1 cellular context compared by ENCODE assay signal in the genomic region with DNA sequence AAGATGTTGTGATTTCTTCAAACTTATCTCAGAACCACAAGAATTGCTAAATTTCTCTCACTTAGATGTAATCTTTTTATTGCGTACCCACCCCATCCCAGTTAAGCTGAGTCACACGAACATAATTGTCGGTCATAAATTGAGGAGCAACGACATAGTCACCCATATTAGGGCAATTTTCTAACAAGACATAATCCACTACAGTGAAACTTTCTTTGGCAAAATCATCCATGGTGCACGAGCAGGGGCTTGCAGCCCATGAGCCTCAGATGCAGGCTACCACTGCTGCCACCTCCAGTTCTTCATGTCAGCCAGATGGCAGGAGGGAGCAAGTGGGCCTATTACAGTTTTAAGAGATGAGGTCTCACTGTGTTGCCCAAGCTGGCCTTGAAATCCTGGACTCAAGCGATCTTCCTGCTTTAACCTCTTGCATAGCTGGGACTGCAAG.
TF ChIP-seq lines count a peak whose summit lies in the region.

No MANE protein-coding gene starts in this region.

TF ChIP-seq in GM23338, 12 proteins besides CTCF, POLR2A, EP300 and RAD21 (continued from another document):
- TF ChIP-seq, protein P1, sequence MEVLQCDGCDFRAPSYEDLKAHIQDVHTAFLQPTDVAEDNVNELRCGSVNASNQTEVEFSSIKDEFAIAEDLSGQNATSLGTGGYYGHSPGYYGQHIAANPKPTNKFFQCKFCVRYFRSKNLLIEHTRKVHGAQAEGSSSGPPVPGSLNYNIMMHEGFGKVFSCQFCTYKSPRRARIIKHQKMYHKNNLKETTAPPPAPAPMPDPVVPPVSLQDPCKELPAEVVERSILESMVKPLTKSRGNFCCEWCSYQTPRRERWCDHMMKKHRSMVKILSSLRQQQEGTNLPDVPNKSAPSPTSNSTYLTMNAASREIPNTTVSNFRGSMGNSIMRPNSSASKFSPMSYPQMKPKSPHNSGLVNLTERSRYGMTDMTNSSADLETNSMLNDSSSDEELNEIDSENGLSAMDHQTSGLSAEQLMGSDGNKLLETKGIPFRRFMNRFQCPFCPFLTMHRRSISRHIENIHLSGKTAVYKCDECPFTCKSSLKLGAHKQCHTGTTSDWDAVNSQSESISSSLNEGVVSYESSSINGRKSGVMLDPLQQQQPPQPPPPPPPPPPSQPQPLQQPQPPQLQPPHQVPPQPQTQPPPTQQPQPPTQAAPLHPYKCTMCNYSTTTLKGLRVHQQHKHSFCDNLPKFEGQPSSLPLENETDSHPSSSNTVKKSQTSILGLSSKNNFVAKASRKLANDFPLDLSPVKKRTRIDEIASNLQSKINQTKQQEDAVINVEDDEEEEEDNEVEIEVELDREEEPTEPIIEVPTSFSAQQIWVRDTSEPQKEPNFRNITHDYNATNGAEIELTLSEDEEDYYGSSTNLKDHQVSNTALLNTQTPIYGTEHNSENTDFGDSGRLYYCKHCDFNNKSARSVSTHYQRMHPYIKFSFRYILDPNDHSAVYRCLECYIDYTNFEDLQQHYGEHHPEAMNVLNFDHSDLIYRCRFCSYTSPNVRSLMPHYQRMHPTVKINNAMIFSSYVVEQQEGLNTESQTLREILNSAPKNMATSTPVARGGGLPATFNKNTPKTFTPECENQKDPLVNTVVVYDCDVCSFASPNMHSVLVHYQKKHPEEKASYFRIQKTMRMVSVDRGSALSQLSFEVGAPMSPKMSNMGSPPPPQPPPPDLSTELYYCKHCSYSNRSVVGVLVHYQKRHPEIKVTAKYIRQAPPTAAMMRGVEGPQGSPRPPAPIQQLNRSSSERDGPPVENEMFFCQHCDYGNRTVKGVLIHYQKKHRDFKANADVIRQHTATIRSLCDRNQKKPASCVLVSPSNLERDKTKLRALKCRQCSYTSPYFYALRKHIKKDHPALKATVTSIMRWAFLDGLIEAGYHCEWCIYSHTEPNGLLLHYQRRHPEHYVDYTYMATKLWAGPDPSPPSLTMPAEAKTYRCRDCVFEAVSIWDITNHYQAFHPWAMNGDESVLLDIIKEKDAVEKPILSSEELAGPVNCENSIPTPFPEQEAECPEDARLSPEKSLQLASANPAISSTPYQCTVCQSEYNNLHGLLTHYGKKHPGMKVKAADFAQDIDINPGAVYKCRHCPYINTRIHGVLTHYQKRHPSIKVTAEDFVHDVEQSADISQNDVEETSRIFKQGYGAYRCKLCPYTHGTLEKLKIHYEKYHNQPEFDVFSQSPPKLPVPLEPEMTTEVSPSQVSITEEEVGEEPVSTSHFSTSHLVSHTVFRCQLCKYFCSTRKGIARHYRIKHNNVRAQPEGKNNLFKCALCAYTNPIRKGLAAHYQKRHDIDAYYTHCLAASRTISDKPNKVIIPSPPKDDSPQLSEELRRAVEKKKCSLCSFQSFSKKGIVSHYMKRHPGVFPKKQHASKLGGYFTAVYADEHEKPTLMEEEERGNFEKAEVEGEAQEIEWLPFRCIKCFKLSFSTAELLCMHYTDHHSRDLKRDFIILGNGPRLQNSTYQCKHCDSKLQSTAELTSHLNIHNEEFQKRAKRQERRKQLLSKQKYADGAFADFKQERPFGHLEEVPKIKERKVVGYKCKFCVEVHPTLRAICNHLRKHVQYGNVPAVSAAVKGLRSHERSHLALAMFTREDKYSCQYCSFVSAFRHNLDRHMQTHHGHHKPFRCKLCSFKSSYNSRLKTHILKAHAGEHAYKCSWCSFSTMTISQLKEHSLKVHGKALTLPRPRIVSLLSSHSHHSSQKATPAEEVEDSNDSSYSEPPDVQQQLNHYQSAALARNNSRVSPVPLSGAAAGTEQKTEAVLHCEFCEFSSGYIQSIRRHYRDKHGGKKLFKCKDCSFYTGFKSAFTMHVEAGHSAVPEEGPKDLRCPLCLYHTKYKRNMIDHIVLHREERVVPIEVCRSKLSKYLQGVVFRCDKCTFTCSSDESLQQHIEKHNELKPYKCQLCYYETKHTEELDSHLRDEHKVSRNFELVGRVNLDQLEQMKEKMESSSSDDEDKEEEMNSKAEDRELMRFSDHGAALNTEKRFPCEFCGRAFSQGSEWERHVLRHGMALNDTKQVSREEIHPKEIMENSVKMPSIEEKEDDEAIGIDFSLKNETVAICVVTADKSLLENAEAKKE (CRISPR knock-in tag; IDR thresholded peaks at IDR 0.05) = no peak
